In the genomic region with DNA sequence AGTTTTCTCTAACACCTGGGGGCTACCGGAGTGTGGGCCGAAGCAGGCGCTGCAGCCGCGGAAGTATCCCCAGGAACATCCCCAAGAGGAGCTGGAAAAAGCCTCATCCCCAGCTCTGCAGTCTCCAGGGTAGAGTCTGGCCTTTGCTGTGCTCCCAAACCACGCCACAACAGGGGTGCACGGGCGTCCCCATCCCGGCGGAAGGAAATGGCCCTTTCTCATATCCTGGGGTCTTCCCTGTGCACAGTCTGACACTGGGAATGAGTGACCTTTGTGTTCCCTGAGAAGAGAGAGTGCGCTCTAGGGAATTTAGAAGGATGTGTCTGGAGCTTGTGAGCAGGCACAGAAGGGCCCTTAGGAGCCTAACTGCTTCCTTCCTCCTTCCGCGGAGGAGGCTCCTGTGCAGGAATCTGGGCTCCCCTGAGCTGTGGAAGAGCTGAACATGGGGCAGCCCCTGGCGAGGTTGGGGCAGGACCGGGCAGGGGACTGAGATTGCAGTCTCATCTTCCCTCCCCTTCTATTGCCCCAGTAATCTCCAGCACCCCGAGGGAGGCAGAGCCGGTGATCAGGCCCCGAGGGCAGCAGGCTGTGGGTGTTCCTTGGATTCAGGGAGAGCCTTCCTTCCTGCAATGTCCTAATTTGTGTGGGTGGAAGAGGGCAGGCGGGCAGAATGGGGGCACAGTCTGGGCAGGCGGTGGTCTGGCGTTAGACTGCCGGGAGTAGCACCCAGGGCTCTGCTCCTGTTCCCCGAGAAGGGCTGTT, we compare ENCODE assay signal across 8 cellular contexts. TPM values are rescaled to one million over a fixed set of nuclear protein-coding genes. Genes with fewer than 3 reads are reported as not detected.
DNase-seq lines count a peak whose midpoint lies in the region; ATAC-seq and TF ChIP-seq lines count a peak whose summit lies in the region.

No MANE protein-coding gene starts in this region.

- peaks cover 22% of the 10 kb centered on the region for H3F3A ChIP-seq in DOHH2 (ENCODE audit: control insufficient read depth, insufficient read depth)

- BruUV-seq in OCI-LY7 (replicated peaks; lab: Mats Ljungman, UMichigan), result no TSS peak

- intact Hi-C loops in OCI-LY7 (cut with micrococcal nuclease; ENCODE audit: unreplicated experiment), result loop anchor here (2.0 to 10.0 kb wide), 5 partner anchors 37 to 1658 kb away; partner anchors contain the start of gene KCNH2
- intact Hi-C loops in ovary (cut with DNase I), result loop anchor here in 1 of 4 donors (5.0 kb wide), 1 partner anchor 498 kb away; the partner anchor contains the start of gene ATP6V0E2

- 19 to 32% (median 24%) methylated on average over 23 of the region's 23 CpGs for WGBS in ovary, 3 donors

- TF ChIP-seq EP300 in ovary (IDR thresholded peaks at IDR 0.05), result no peak

- TF ChIP-seq CTCF in DOHH2 (IDR thresholded peaks at IDR 0.05; ENCODE audit: low read depth, low read length, poor library complexity, severe bottlenecking), result no peak
- no peak for TF ChIP-seq CTCF in OCI-LY7 (conservative IDR thresholded peaks at IDR 0.05; ENCODE audit: low read length)
- TF ChIP-seq CTCF in epithelial cell of esophagus (IDR thresholded peaks at IDR 0.05; ENCODE audit: insufficient read depth, low read depth, low read length, missing control alignments), result no peak
- TF ChIP-seq CTCF in ovary (IDR thresholded peaks at IDR 0.05), result no peak

- H3K79me2 ChIP-seq in DOHH2 (ENCODE audit: control insufficient read depth, low read length), result peaks cover 64% of the 10 kb centered on the region
- no peaks in the 10 kb centered on the region for H3K79me2 ChIP-seq in OCI-LY7 (ENCODE audit: insufficient read depth, low read depth, low read length)

- H4K20me1 ChIP-seq in DOHH2 (ENCODE audit: control insufficient read depth, insufficient read depth, low read depth, low read length) (peaks cover 12% of the 10 kb centered on the region), OCI-LY7 (ENCODE audit: insufficient read depth, low read length) (no peaks in the 10 kb centered on the region)

- POLR2A ChIA-PET in OCI-LY7 (lab: Charles Lee), result interaction anchor here (1.2 to 3.2 kb wide), 3 partner anchors 8 to 36 kb away, joined by 4 to 20 read pairs (median 14); a partner anchor contains a TSS

- H3K4me3 ChIP-seq in DOHH2 (ENCODE audit: low read length), result peak overlapping the region; percentile 85
- H3K4me3 ChIP-seq in OCI-LY7 (ENCODE audit: low read depth, low read length, poor library complexity, severe bottlenecking), result peak overlapping the region; percentile 87
- H3K4me3 ChIP-seq in epithelial cell of esophagus (ENCODE audit: low read length), result peak overlapping the region; percentile 77
- H3K4me3 ChIP-seq in ovary, result peak overlapping the region; percentile 88

- H3K36me3 ChIP-seq in DOHH2 (ENCODE audit: control insufficient read depth, low read length) (peaks cover 59% of the 10 kb centered on the region), OCI-LY7 (ENCODE audit: insufficient read depth, low read length) (no peaks in the 10 kb centered on the region), ovary (no peaks in the 10 kb centered on the region)

- H3K27me3 ChIP-seq in DOHH2 (ENCODE audit: control insufficient read depth, low read length) (no peaks in the 10 kb centered on the region), ovary (no peaks in the 10 kb centered on the region)

- H3K9me3 ChIP-seq in DOHH2 (ENCODE audit: control insufficient read depth, insufficient read depth, low read length) (no peaks in the 10 kb centered on the region), OCI-LY7 (ENCODE audit: low read length) (no peaks in the 10 kb centered on the region), ovary (no peaks in the 10 kb centered on the region)

- H3K4me1 ChIP-seq in DOHH2 (ENCODE audit: control insufficient read depth, low read length) (peaks cover 73% of the 10 kb centered on the region), OCI-LY7 (ENCODE audit: insufficient read depth, low read length, poor library complexity, severe bottlenecking) (peaks cover 61% of the 10 kb centered on the region), ovary (ENCODE audit: insufficient read depth) (peaks cover 6% of the 10 kb centered on the region)

- CTCF ChIA-PET in OCI-LY7 (lab: Charles Lee; ENCODE audit: unreplicated experiment), result no interaction called here

- H3K27ac ChIP-seq in DOHH2 (ENCODE audit: low read depth, low read length), result peak overlapping the region; percentile 90
- H3K27ac ChIP-seq in OCI-LY7 (ENCODE audit: low read depth, low read length, poor library complexity, severe bottlenecking), result peak overlapping the region; percentile 8
- peak overlapping the region; percentile 85 to 95 for H3K27ac ChIP-seq in ovary

- ATAC-seq in HG03159 (IDR thresholded peaks at IDR 0.05; ENCODE audit: unreplicated experiment) (no peak), HG02970 (IDR thresholded peaks at IDR 0.05; ENCODE audit: low FRiP score, unreplicated experiment) (no peak)

- no peak for DNase-seq in OCI-LY7 (ENCODE audit: low spot score)
- peak; percentile 13 for DNase-seq in epithelial cell of esophagus (ENCODE audit: low read depth)
- no peak for DNase-seq in ovary
- no peak for DNase-seq in H4 (ENCODE audit: low spot score)
- no peak for DNase-seq in OCI-M2 (lab: John Stamatoyannopoulos, UW; ENCODE audit: unreplicated experiment)

- no peaks in the 10 kb centered on the region for H3K9me2 ChIP-seq in DOHH2 (replicated peaks; ENCODE audit: control insufficient read depth, low read length)
- no peaks in the 10 kb centered on the region for H3K9me2 ChIP-seq in OCI-LY7 (ENCODE audit: insufficient read depth, low read length)

- no peak for TF ChIP-seq POLR2A in ovary (IDR thresholded peaks at IDR 0.05)

- H3K4me2 ChIP-seq in DOHH2 (ENCODE audit: low read length), result peak overlapping the region; percentile 73
- peak overlapping the region; percentile 99 for H3K4me2 ChIP-seq in OCI-LY7 (ENCODE audit: low read length)

- no peak overlapping the region for H2AFZ ChIP-seq in OCI-LY7 (ENCODE audit: low read length)

RNA-seq across cellular contexts. Expression of gene REPIN1, which starts 1.3 kb away (rescaled TPM):
- 36.9 and 46.2 TPM in 2 replicates for total RNA-seq in OCI-LY7 (2014; rRNA removed; shearing (Covaris generic))
- 19.0 and 21.7 TPM in 2 replicates for total RNA-seq in OCI-LY7 (2022)
- 10 to 100 TPM; 43.9 to 92.0 (median 74.2) TPM for total RNA-seq in ovary
- 10 to 100 TPM; 21.6 to 50.0 TPM for polyA plus RNA-seq in ovary
- total RNA-seq in H4 (2014; rRNA removed; shearing (Covaris generic)), result 40.4 and 48.3 TPM in 2 replicates

RNA-seq across cellular contexts. Expression of gene ZNF775, which starts 9.2 kb away (rescaled TPM):
- total RNA-seq in OCI-LY7 (2014; rRNA removed; shearing (Covaris generic)), result 4.7 and 5.5 TPM in 2 replicates
- 6.5 and 7.7 TPM in 2 replicates for total RNA-seq in OCI-LY7 (2022)
- total RNA-seq in ovary, result 10 to 100 TPM in 5 of 7 donors, 1 to 10 TPM in 2; 5.5 to 13.9 (median 10.9) TPM
- 10 to 100 TPM in 1 of 2 donors, under 1 TPM in 1; 0.28 to 11.2 TPM for polyA plus RNA-seq in ovary
- 0.56 and 0.90 TPM in 2 replicates for total RNA-seq in H4 (2014; rRNA removed; shearing (Covaris generic))

RNA-seq across cellular contexts. Expression of gene RARRES2, which starts 28.5 kb away (rescaled TPM):
- total RNA-seq in OCI-LY7 (2014; rRNA removed; shearing (Covaris generic)), result 0.08 TPM in 1 of 2 replicates, not detected in the other
- total RNA-seq in OCI-LY7 (2022), result not detected in 2 replicates
- 100 to 1,000 TPM; 343 to 622 (median 518) TPM for total RNA-seq in ovary
- polyA plus RNA-seq in ovary, result 100 to 1,000 TPM in 1 of 2 donors, 10 to 100 TPM in 1; 92.5 to 761 TPM
- total RNA-seq in H4 (2014; rRNA removed; shearing (Covaris generic)), result not detected in 2 replicates

RNA-seq across cellular contexts. Expression of gene ACTR3C, which starts 46.6 kb away (rescaled TPM):
- total RNA-seq in OCI-LY7 (2014; rRNA removed; shearing (Covaris generic)), result 5.4 TPM in 1 of 2 replicates, not detected in the other
- total RNA-seq in OCI-LY7 (2022), result not detected in 2 replicates
- 10 to 100 TPM in 2 of 7 donors, 1 to 10 TPM in 5; 3.4 to 11.3 (median 6.0) TPM for total RNA-seq in ovary
- polyA plus RNA-seq in ovary, result 1 to 10 TPM; 1.6 to 1.8 TPM
- total RNA-seq in H4 (2014; rRNA removed; shearing (Covaris generic)), result 0.23 TPM in 1 of 2 replicates, not detected in the other

RNA-seq across cellular contexts. Expression of gene LRRC61, which starts 46.8 kb away (rescaled TPM):
- not detected in 2 replicates for total RNA-seq in OCI-LY7 (2014; rRNA removed; shearing (Covaris generic))
- total RNA-seq in OCI-LY7 (2022) (not detected in 2 replicates), ovary (10 to 100 TPM; 21.8 to 34.9 (median 27.1) TPM)
- polyA plus RNA-seq in ovary, result 10 to 100 TPM in 1 of 2 donors, 1 to 10 TPM in 1; 3.0 to 18.5 TPM
- not detected in 2 replicates for total RNA-seq in H4 (2014; rRNA removed; shearing (Covaris generic))

Comparison
In these comparisons a context has a peak if more than half of its experiments do, and no peak if none do; other contexts are left out.
1. H3K27ac ChIP-seq: peak in every context shown above with its lines; median percentile 90 in DOHH2; 90 in ovary; 8 in OCI-LY7.
2. RNA of gene RARRES2, which starts 28.5 kb away (total RNA-seq): 343 to 622 TPM in ovary; 0.08 TPM in OCI-LY7 and not detected in H4; every median in the first group is over 100 times any median in the second.
3. Peak in every context shown above with its lines, with median percentiles within 50 percentile points of each other: H3K4me3 ChIP-seq.